In the genomic region with DNA sequence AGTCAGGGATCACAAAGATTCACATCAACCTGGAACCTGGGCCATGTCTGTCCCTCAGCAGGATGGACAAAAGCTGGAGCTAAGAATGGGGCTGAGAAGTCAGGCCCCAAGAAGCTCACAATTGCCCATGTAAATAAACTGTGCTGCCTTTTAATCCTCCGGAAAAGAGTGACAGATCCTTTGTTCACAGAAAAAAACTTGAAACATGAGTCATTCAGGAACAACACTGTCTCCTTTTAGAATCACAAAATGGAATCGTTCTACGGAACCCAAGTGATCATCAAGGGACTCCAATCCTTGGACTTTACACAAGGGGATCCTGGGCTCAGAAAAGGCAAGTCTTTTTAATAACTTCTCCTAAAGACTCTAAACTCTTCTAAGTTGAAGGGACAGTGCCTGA, we compare ENCODE assay signal across 20 cellular contexts. TPM values are rescaled to one million over a fixed set of nuclear protein-coding genes. Genes with fewer than 3 reads are reported as not detected.
DNase-seq lines count a peak whose midpoint lies in the region; ATAC-seq and TF ChIP-seq lines count a peak whose summit lies in the region.
"Had no signal": no experiment of that assay in that cellular context is flagged by ENCODE, and none has a peak within 500 bp of the region (broad histone marks: within the 10 kb centered on the region; RNA-seq: fewer than 3 reads in every experiment).

No MANE protein-coding gene starts in this region.

- intact Hi-C loops in CD4-positive, alpha-beta T cell (cut with DNase I, micrococcal nuclease): no loop called here
- intact Hi-C loops in dorsolateral prefrontal cortex (cut with DNase I): no loop called here
- intact Hi-C loops in activated CD8-positive, alpha-beta T cell treated with anti-CD3 and anti-CD28 coated beads for 36 hours (cut with micrococcal nuclease): no loop called here

- H3F3A ChIP-seq in neural progenitor cell (ENCODE audit: low read depth): no peaks in the 10 kb centered on the region

- no peak overlapping the region for H3K4me3 ChIP-seq in dorsolateral prefrontal cortex
- no peak overlapping the region for H3K4me3 ChIP-seq in neural progenitor cell
- H3K4me3 ChIP-seq in Karpas-422 (ENCODE audit: low read length): no peak overlapping the region
- H3K4me3 ChIP-seq: ascending aorta, esophagus muscularis mucosa, GM23338 had no signal

- POLR2A ChIA-PET in CD4-positive, alpha-beta T cell (lab: Charles Lee): no interaction called here
- POLR2A ChIA-PET in activated CD8-positive, alpha-beta T cell treated with anti-CD3 and anti-CD28 coated beads for 36 hours (lab: Charles Lee): interaction anchor here (0.6 kb wide), 1 partner anchor 262 kb away, joined by 3 read pairs; no protein-coding TSS in a partner anchor

- CTCF ChIA-PET in CD4-positive, alpha-beta T cell (lab: Charles Lee): no interaction called here
- CTCF ChIA-PET in activated CD8-positive, alpha-beta T cell treated with anti-CD3 and anti-CD28 coated beads for 36 hours (lab: Charles Lee): interaction anchor here (2.8 kb wide), 1 partner anchor 13 kb away, joined by 8 read pairs; no protein-coding TSS in a partner anchor

- peak overlapping the region; percentile 10 for H3K27ac Mint-ChIP-seq in CD4-positive, alpha-beta T cell
- H3K27ac Mint-ChIP-seq in neural progenitor cell: peak overlapping the region; percentile 9
- H3K27ac Mint-ChIP-seq in activated CD8-positive, alpha-beta T cell treated with anti-CD3 and anti-CD28 coated beads for 36 hours: no peak overlapping the region
- H3K27ac Mint-ChIP-seq: activated CD4-positive, alpha-beta memory T cell treated with anti-CD3 and anti-CD28 coated beads for 36 hours; activated naive CD4-positive, alpha-beta T cell treated with anti-CD3 and anti-CD28 coated beads, Interleukin-2, amount 10 ng/mL, durations not matched to agents 7 days and 5 days; GM23338; nephron; type B pancreatic cell had no signal

- H3K79me2 ChIP-seq in neural progenitor cell (ENCODE audit: low read depth) (no peaks in the 10 kb centered on the region), Karpas-422 (ENCODE audit: low read length) (no peaks in the 10 kb centered on the region)

- H3K36me3 ChIP-seq in neural progenitor cell (no peaks in the 10 kb centered on the region), Karpas-422 (ENCODE audit: insufficient read depth, low read length) (no peaks in the 10 kb centered on the region)

- H3K4me2 ChIP-seq in neural progenitor cell (no peak overlapping the region), Karpas-422 (ENCODE audit: low read depth, low read length, poor library complexity, severe bottlenecking) (no peak overlapping the region)
- H3K4me2 ChIP-seq: GM23338 had no signal

- H2AFZ ChIP-seq in neural progenitor cell (replicated peaks) (no peak overlapping the region), Karpas-422 (ENCODE audit: low read length) (no peak overlapping the region)
- H2AFZ ChIP-seq: GM23338 had no signal

- H3K9me3 ChIP-seq in CD4-positive, alpha-beta T cell (ENCODE audit: control insufficient read depth, low read length): no peaks in the 10 kb centered on the region
- H3K9me3 ChIP-seq in neural progenitor cell (ENCODE audit: low read depth): no peaks in the 10 kb centered on the region
- H3K9me3 ChIP-seq in Karpas-422 (ENCODE audit: low read length): no peaks in the 10 kb centered on the region
- H3K9me3 ChIP-seq: ascending aorta, esophagus muscularis mucosa had no signal

- ATAC-seq in CD4-positive, alpha-beta T cell (ENCODE audit: poor library complexity): no peak
- ATAC-seq in HG03108 (IDR thresholded peaks at IDR 0.05; ENCODE audit: unreplicated experiment): no peak
- no peak for ATAC-seq in activated CD8-positive, alpha-beta T cell treated with anti-CD3 and anti-CD28 coated beads for 36 hours
- ATAC-seq: GM23338 had no signal

- H3K9ac ChIP-seq in neural progenitor cell (no peak overlapping the region), Karpas-422 (ENCODE audit: low read length) (no peak overlapping the region)

- H4K20me1 ChIP-seq in neural progenitor cell (ENCODE audit: low read depth): no peaks in the 10 kb centered on the region
- no peaks in the 10 kb centered on the region for H4K20me1 ChIP-seq in Karpas-422 (ENCODE audit: insufficient read depth, low read depth, low read length)

- no peaks in the 10 kb centered on the region for H3K9me2 ChIP-seq in Karpas-422 (replicated peaks; ENCODE audit: insufficient read depth, low read length)

- in situ Hi-C loops in SK-MEL-5 (cut with HindIII; ENCODE audit: low pct_unique_long_range_greater_than_20kb, low sequenced_read_pairs): no loop called here

- H3K4me3 Mint-ChIP-seq in CD4-positive, alpha-beta T cell: no peak overlapping the region
- no peak overlapping the region for H3K4me3 Mint-ChIP-seq in neural progenitor cell
- H3K4me3 Mint-ChIP-seq in activated CD8-positive, alpha-beta T cell treated with anti-CD3 and anti-CD28 coated beads for 36 hours: no peak overlapping the region
- H3K4me3 Mint-ChIP-seq: activated CD4-positive, alpha-beta memory T cell treated with anti-CD3 and anti-CD28 coated beads for 36 hours; activated naive CD4-positive, alpha-beta T cell treated with anti-CD3 and anti-CD28 coated beads, Interleukin-2, amount 10 ng/mL, durations not matched to agents 7 days and 5 days; GM23338; nephron; type B pancreatic cell had no signal

- peaks cover 52% of the 10 kb centered on the region for H3K36me3 Mint-ChIP-seq in CD4-positive, alpha-beta T cell (ENCODE audit: low read depth)
- peaks cover 38% of the 10 kb centered on the region for H3K36me3 Mint-ChIP-seq in neural progenitor cell
- peaks cover 4% of the 10 kb centered on the region for H3K36me3 Mint-ChIP-seq in activated CD8-positive, alpha-beta T cell treated with anti-CD3 and anti-CD28 coated beads for 36 hours (ENCODE audit: low read depth)

- no peaks in the 10 kb centered on the region for H3K27me3 ChIP-seq in CD4-positive, alpha-beta T cell (ENCODE audit: control insufficient read depth, insufficient read depth, low read length)
- H3K27me3 ChIP-seq in dorsolateral prefrontal cortex (no peaks in the 10 kb centered on the region), neural progenitor cell (no peaks in the 10 kb centered on the region), Karpas-422 (ENCODE audit: low read length) (no peaks in the 10 kb centered on the region)
- H3K27me3 ChIP-seq: ascending aorta, esophagus muscularis mucosa had no signal

- H3K9me3 Mint-ChIP-seq in CD4-positive, alpha-beta T cell: no peaks in the 10 kb centered on the region
- H3K9me3 Mint-ChIP-seq in neural progenitor cell: no peaks in the 10 kb centered on the region
- no peaks in the 10 kb centered on the region for H3K9me3 Mint-ChIP-seq in activated CD8-positive, alpha-beta T cell treated with anti-CD3 and anti-CD28 coated beads for 36 hours
- H3K9me3 Mint-ChIP-seq: activated CD4-positive, alpha-beta memory T cell treated with anti-CD3 and anti-CD28 coated beads for 36 hours; activated naive CD4-positive, alpha-beta T cell treated with anti-CD3 and anti-CD28 coated beads, Interleukin-2, amount 10 ng/mL, durations not matched to agents 7 days and 5 days; GM23338; nephron; type B pancreatic cell had no signal

- H3K27ac ChIP-seq in CD4-positive, alpha-beta T cell (ENCODE audit: low read depth, low read length): no peak overlapping the region
- H3K27ac ChIP-seq in dorsolateral prefrontal cortex (peak overlapping the region in 58 of 59 donors; percentile 16 to 96 (median 87)), neural progenitor cell (no peak overlapping the region), Karpas-422 (ENCODE audit: low read length) (no peak overlapping the region)
- H3K27ac ChIP-seq: ascending aorta, esophagus muscularis mucosa had no signal

- TF ChIP-seq CTCF in CD4-positive, alpha-beta T cell (IDR thresholded peaks at IDR 0.05): no peak
- no peak for TF ChIP-seq CTCF in dorsolateral prefrontal cortex (IDR thresholded peaks at IDR 0.05 in 54 of 56, conservative IDR thresholded peaks at IDR 0.05 in 2 of 56; ENCODE audit: low read depth in 1 of 56, partially characterized antibody in 56 of 56)
- no peak for TF ChIP-seq CTCF in neural progenitor cell (IDR thresholded peaks at IDR 0.05)
- TF ChIP-seq CTCF in activated CD8-positive, alpha-beta T cell treated with anti-CD3 and anti-CD28 coated beads for 36 hours (IDR thresholded peaks at IDR 0.05): no peak

- no peak for DNase-seq in CD4-positive, alpha-beta T cell
- DNase-seq in SK-MEL-5 (ENCODE audit: low read depth, low spot score): peak; percentile 68
- no peak for DNase-seq in dorsolateral prefrontal cortex
- no peak for DNase-seq in neural progenitor cell (ENCODE audit: low spot score)
- DNase-seq in cortex of kidney (lab: John Stamatoyannopoulos, UW): no peak
- no peak for DNase-seq in Karpas-422
- no peak for DNase-seq in activated CD8-positive, alpha-beta T cell treated with anti-CD3 and anti-CD28 coated beads for 36 hours
- DNase-seq: activated CD4-positive, alpha-beta memory T cell treated with anti-CD3 and anti-CD28 coated beads for 36 hours; activated naive CD4-positive, alpha-beta T cell treated with anti-CD3 and anti-CD28 coated beads, Interleukin-2, amount 10 ng/mL, durations not matched to agents 7 days and 5 days; activated T-cell treated with anti-CD3 and anti-CD28 coated beads, Interleukin-2, amount 50 U/mL, for 1 hour; DMS79 treated with DMSO at 0.1 percent for 48 hours; mesendoderm; NCI-H1930; T-helper 1 cell had no signal

- H3K4me1 Mint-ChIP-seq in CD4-positive, alpha-beta T cell (ENCODE audit: low read depth): peaks cover 10% of the 10 kb centered on the region
- H3K4me1 Mint-ChIP-seq in neural progenitor cell: peaks cover 21% of the 10 kb centered on the region
- H3K4me1 Mint-ChIP-seq in activated CD8-positive, alpha-beta T cell treated with anti-CD3 and anti-CD28 coated beads for 36 hours (ENCODE audit: low read depth): peaks cover 3% of the 10 kb centered on the region
- H3K4me1 Mint-ChIP-seq: GM23338 had no signal

- H3K4me1 ChIP-seq in neural progenitor cell: peaks cover 4% of the 10 kb centered on the region
- no peaks in the 10 kb centered on the region for H3K4me1 ChIP-seq in Karpas-422 (ENCODE audit: low read length)

- H3K27me3 Mint-ChIP-seq in CD4-positive, alpha-beta T cell: no peaks in the 10 kb centered on the region
- peaks cover 3% of the 10 kb centered on the region for H3K27me3 Mint-ChIP-seq in neural progenitor cell (ENCODE audit: insufficient read depth, low read depth)
- H3K27me3 Mint-ChIP-seq in activated CD8-positive, alpha-beta T cell treated with anti-CD3 and anti-CD28 coated beads for 36 hours: no peaks in the 10 kb centered on the region
- H3K27me3 Mint-ChIP-seq: activated CD4-positive, alpha-beta memory T cell treated with anti-CD3 and anti-CD28 coated beads for 36 hours; activated naive CD4-positive, alpha-beta T cell treated with anti-CD3 and anti-CD28 coated beads, Interleukin-2, amount 10 ng/mL, durations not matched to agents 7 days and 5 days; type B pancreatic cell had no signal

RNA-seq across cellular contexts. Expression of gene RELT, which starts 36.1 kb away (rescaled TPM):
- 100 to 1,000 TPM; 107 to 114 TPM for total RNA-seq in CD4-positive, alpha-beta T cell
- total RNA-seq in SK-MEL-5 (2014; rRNA removed; shearing (Covaris generic)): 11.8 and 11.9 TPM in 2 replicates
- polyA plus RNA-seq in SK-MEL-5 (2015; cell fraction: cytosol; rRNA removed): 13.4 and 15.7 TPM in 2 replicates
- 24.1 and 35.5 TPM in 2 replicates for polyA plus RNA-seq in SK-MEL-5 (2015; cell fraction: nucleus; rRNA removed)
- total RNA-seq in dorsolateral prefrontal cortex: 10 to 100 TPM in 110 of 120 experiments, 1 to 10 TPM in 10; 8.6 to 36.1 (median 12.8) TPM
- 5.4 and 15.0 TPM in 2 replicates for total RNA-seq in neural progenitor cell (ENCODE audit: low replicate concordance)
- 21.7 and 54.2 TPM in 2 replicates for total RNA-seq in Karpas-422 (2014; rRNA removed; shearing (Covaris generic); ENCODE audit: low replicate concordance)
- 10 to 100 TPM; 26.6 to 29.6 TPM for total RNA-seq in activated CD8-positive, alpha-beta T cell treated with anti-CD3 and anti-CD28 coated beads for 36 hours

Comparison
In these comparisons a context has a peak if more than half of its experiments do, and no peak if none do; other contexts are left out.
1. H3K27ac ChIP-seq: peak in dorsolateral prefrontal cortex (58 of 59); none in CD4-positive, alpha-beta T cell (single experiment), neural progenitor cell (single experiment) and Karpas-422 (single experiment).